ENCODE assay signal across 9 cellular contexts in the genomic region with DNA sequence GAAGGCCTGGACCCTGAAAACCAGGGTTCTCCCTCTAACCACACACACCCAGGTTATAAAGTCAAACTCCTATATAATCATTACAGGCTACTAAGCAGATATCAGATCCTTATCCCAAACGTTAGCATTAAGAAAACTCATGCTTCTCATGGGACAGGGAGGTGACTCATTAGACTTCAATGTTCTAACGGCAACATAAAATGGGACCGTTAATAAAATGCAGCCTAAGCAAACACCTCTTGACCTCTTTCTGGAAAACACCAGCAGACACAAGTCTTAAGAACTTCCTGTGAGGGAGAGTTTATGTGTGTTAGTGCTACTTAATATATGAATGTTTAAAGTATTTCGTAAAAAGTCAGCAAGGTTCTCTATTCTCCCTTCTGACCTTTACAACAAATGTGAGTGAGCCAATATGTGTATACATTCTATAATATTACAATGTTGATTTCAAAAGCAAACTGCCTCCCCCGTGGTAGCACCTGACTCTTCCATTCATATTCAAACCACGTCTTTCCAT. TPM values are rescaled to one million over a fixed set of nuclear protein-coding genes. Genes with fewer than 3 reads are reported as not detected.
A peak's percentile ranks its signal among the peaks of the same experiment; 100 is the strongest.
DNase-seq lines count a peak whose midpoint lies in the region; ATAC-seq lines count a peak whose summit lies in the region.
"Had no signal": no experiment of that assay in that cellular context is flagged by ENCODE, and none has a peak within 500 bp of the region (broad histone marks: within the 10 kb centered on the region; RNA-seq: fewer than 3 reads in every experiment).

No MANE protein-coding gene starts in this region.

- H3K4me1 ChIP-seq in iPS-20b (ENCODE audit: insufficient read depth, low read length) (peaks cover 32% of the 10 kb centered on the region; the same call in 1 of the 2 replicates), subcutaneous abdominal adipose tissue (ENCODE audit: control insufficient read depth in 5 of 5, insufficient read depth in 5 of 5, low read length in 5 of 5) (peaks cover 9 to 58% (median 51%) of the 10 kb centered on the region in 5 donors)

- H3K27me3 Mint-ChIP-seq in activated T-helper 17 cell treated with anti-CD3 and anti-CD28 coated beads, Interleukin-2, amount 50 U/mL, for 72 hours = no peaks in the 10 kb centered on the region

- peak overlapping the region; percentile 17; the same call in 1 of the 2 replicates for H3K4me3 ChIP-seq in iPS-20b (ENCODE audit: low read length)
- no peak overlapping the region for H3K4me3 ChIP-seq in subcutaneous abdominal adipose tissue (ENCODE audit: low read depth in 1 of 5, low read length in 5 of 5)

- peak overlapping the region; percentile 81 for H3K4me3 Mint-ChIP-seq in activated T-helper 17 cell treated with anti-CD3 and anti-CD28 coated beads, Interleukin-2, amount 50 U/mL, for 72 hours

- H3K36me3 ChIP-seq in iPS-20b (ENCODE audit: insufficient read depth, low read depth, low read length) (no peaks in the 10 kb centered on the region), subcutaneous abdominal adipose tissue (ENCODE audit: control insufficient read depth in 5 of 5, insufficient read depth in 5 of 5, low read length in 5 of 5) (no peaks in the 10 kb centered on the region)

- H3K9ac ChIP-seq in iPS-20b (ENCODE audit: low read depth, low read length) = no peak overlapping the region; the same call in 1 of the 2 replicates
- H3K9ac ChIP-seq in subcutaneous abdominal adipose tissue (ENCODE audit: low read length in 5 of 5) = peak overlapping the region in 2 of 5 donors; percentile 14 to 26

- H3K4me1 Mint-ChIP-seq in activated T-helper 17 cell treated with anti-CD3 and anti-CD28 coated beads, Interleukin-2, amount 50 U/mL, for 72 hours = peaks cover 55% of the 10 kb centered on the region

- H3K27me3 ChIP-seq in iPS-20b (ENCODE audit: insufficient read depth, low read length) (no peaks in the 10 kb centered on the region), subcutaneous abdominal adipose tissue (ENCODE audit: control insufficient read depth in 5 of 5, insufficient read depth in 4 of 5, low read length in 5 of 5) (no peaks in the 10 kb centered on the region)

- no peaks in the 10 kb centered on the region for H3K9me3 Mint-ChIP-seq in activated T-helper 17 cell treated with anti-CD3 and anti-CD28 coated beads, Interleukin-2, amount 50 U/mL, for 72 hours

- DNase-seq in DMS153 (lab: John Stamatoyannopoulos, UW) (peak; percentile 4), DMS153 treated with DMSO at 0.1 percent for 48 hours (lab: John Stamatoyannopoulos, UW; ENCODE audit: unreplicated experiment) (no peak), NCI-H2171 treated with DMSO at 0.1 percent for 48 hours (lab: John Stamatoyannopoulos, UW) (no peak)

- ATAC-seq in activated T-helper 17 cell treated with anti-CD3 and anti-CD28 coated beads, Interleukin-2, amount 50 U/mL, for 72 hours (replicated peaks) = peak; percentile 30
- ATAC-seq in GM19328 (IDR thresholded peaks at IDR 0.05; ENCODE audit: unreplicated experiment) (no peak), GM21360 (IDR thresholded peaks at IDR 0.05; ENCODE audit: unreplicated experiment) (no peak)

- H3K9me3 ChIP-seq in iPS-20b (ENCODE audit: insufficient read depth, low read depth, low read length) (no peaks in the 10 kb centered on the region), subcutaneous abdominal adipose tissue (ENCODE audit: control insufficient read depth in 5 of 5, low read length in 5 of 5) (no peaks in the 10 kb centered on the region)

- H3K27ac ChIP-seq in iPS-20b (ENCODE audit: low read length) (no peak overlapping the region), subcutaneous abdominal adipose tissue (ENCODE audit: low read depth, low read length) (peak overlapping the region; percentile 80)
- H3K27ac ChIP-seq: 22Rv1 had no signal

- peaks cover 51% of the 10 kb centered on the region for H3K36me3 Mint-ChIP-seq in activated T-helper 17 cell treated with anti-CD3 and anti-CD28 coated beads, Interleukin-2, amount 50 U/mL, for 72 hours (ENCODE audit: low read depth)

- H3K27ac Mint-ChIP-seq in activated T-helper 17 cell treated with anti-CD3 and anti-CD28 coated beads, Interleukin-2, amount 50 U/mL, for 72 hours = peak overlapping the region; percentile 92

RNA-seq across cellular contexts. Expression of gene LPIN2, which starts 31.7 kb away (rescaled TPM):
- 10 to 100 TPM; 45.8 to 78.1 TPM for total RNA-seq in activated T-helper 17 cell treated with anti-CD3 and anti-CD28 coated beads, Interleukin-2, amount 50 U/mL, for 72 hours
